ENCODE assay signal across 18 cellular contexts in the genomic region with DNA sequence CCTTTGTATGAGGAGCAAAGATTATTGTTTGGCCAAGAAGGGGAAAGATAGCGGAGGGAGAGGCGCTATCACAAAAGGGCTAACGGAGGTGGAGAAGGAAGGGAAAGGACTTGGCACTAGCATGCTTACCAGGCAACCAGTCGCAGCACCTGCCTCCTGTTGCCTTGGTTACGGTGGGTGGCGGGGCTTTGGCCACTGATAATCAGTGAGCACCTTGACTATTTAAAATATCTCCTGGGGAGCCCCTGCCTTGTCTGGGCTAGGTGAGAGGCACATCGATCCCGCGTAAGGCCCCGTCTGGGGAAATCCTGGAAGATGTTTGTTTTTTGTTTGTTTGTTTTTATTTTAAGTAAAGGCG. TPM values are rescaled to one million over a fixed set of nuclear protein-coding genes. Genes with fewer than 3 reads are reported as not detected.
A peak's percentile ranks its signal among the peaks of the same experiment; 100 is the strongest.
DNase-seq lines count a peak whose midpoint lies in the region; ATAC-seq and TF ChIP-seq lines count a peak whose summit lies in the region.
"Had no signal": no experiment of that assay in that cellular context is flagged by ENCODE, and none has a peak within 500 bp of the region (broad histone marks: within the 10 kb centered on the region; RNA-seq: fewer than 3 reads in every experiment).

No MANE protein-coding gene starts in this region.

- ATAC-seq in HG03280 (IDR thresholded peaks at IDR 0.05; ENCODE audit: unreplicated experiment) (no peak), left cardiac atrium (no peak)

- TF ChIP-seq CTCF in brain (conservative IDR thresholded peaks at IDR 0.05) (no peak), progenitor cell of endocrine pancreas (IDR thresholded peaks at IDR 0.05; ENCODE audit: unreplicated experiment) (no peak)

- H3K9me3 Mint-ChIP-seq in brain (peaks cover 0 to 3% (median 0%) of the 10 kb centered on the region in 5 experiments), progenitor cell of endocrine pancreas (ENCODE audit: low read depth) (no peaks in the 10 kb centered on the region)

- peaks cover 32% of the 10 kb centered on the region for H3K27me3 Mint-ChIP-seq in brain
- H3K27me3 Mint-ChIP-seq in progenitor cell of endocrine pancreas, result peaks cover 83% of the 10 kb centered on the region

- DNase-seq in NCI-H2081 (lab: John Stamatoyannopoulos, UW) (peak; percentile 58 to 75), NCI-H2081 treated with DMSO at 0.1 percent for 48 hours (lab: John Stamatoyannopoulos, UW) (no peak), NCI-H146 treated with DMSO at 0.1 percent for 48 hours (lab: John Stamatoyannopoulos, UW; ENCODE audit: unreplicated experiment) (peak; percentile 35), progenitor cell of endocrine pancreas (ENCODE audit: low spot score, unreplicated experiment) (no peak), amniotic stem cell (lab: John Stamatoyannopoulos, UW) (no peak), left cardiac atrium (no peak)
- DNase-seq: activated CD4-positive, alpha-beta T cell treated with anti-CD3 and anti-CD28 coated beads, Interleukin-2, amount 50 U/mL, for 48 hours; activated naive CD4-positive, alpha-beta T cell treated with Interleukin-2 at 50 U/mL for 16 hours; colonic mucosa; MG63; NCI-H446; nephron progenitor cell; OCI-M1; SHP77 treated with DMSO at 0.1 percent for 48 hours; spleen; T-helper 1 cell had no signal

- H3K36me3 Mint-ChIP-seq in brain, result no peaks in the 10 kb centered on the region
- no peaks in the 10 kb centered on the region for H3K36me3 Mint-ChIP-seq in progenitor cell of endocrine pancreas (ENCODE audit: insufficient read depth)

- H3K27ac Mint-ChIP-seq in brain (peak overlapping the region in 4 of 5 experiments; percentile 12 to 98 (median 44)), progenitor cell of endocrine pancreas (no peak overlapping the region)
- H3K27ac Mint-ChIP-seq: nephron progenitor cell had no signal

- peaks cover 91% of the 10 kb centered on the region for H3K4me1 Mint-ChIP-seq in brain
- peaks cover 12% of the 10 kb centered on the region for H3K4me1 Mint-ChIP-seq in progenitor cell of endocrine pancreas (ENCODE audit: low read depth)

- intact Hi-C loops in left cardiac atrium (cut with DNase I), result no loop called here

- H3K4me3 Mint-ChIP-seq in brain (peak overlapping the region; percentile 90 to 97 (median 93)), progenitor cell of endocrine pancreas (ENCODE audit: low read depth) (peak overlapping the region; percentile 65)

RNA-seq across cellular contexts. Expression of a gene that starts 14.7 kb away (rescaled TPM):
- 2.9 TPM for polyA plus RNA-seq in brain (ENCODE audit: insufficient read depth, low read depth, low replicate concordance)
- total RNA-seq in progenitor cell of endocrine pancreas, result 28.2 and 31.1 TPM in 2 replicates
- 10 to 100 TPM in 1 of 2 donors, 1 to 10 TPM in 1; 9.9 to 15.4 TPM for total RNA-seq in left cardiac atrium

RNA-seq across cellular contexts. Expression of a gene that starts 32.4 kb away (rescaled TPM):
- polyA plus RNA-seq in brain (ENCODE audit: insufficient read depth, low read depth, low replicate concordance), result 6.4 TPM
- total RNA-seq in progenitor cell of endocrine pancreas (3.1 and 4.3 TPM in 2 replicates), left cardiac atrium (10 to 100 TPM in 1 of 2 donors, 1 to 10 TPM in 1; 4.0 to 10.2 TPM)

RNA-seq across cellular contexts. Expression of a gene that starts 59.9 kb away (rescaled TPM):
- polyA plus RNA-seq in brain (ENCODE audit: insufficient read depth, low read depth, low replicate concordance), result 5.9 TPM
- total RNA-seq in progenitor cell of endocrine pancreas, result 11.7 and 11.8 TPM in 2 replicates
- 1 to 10 TPM; 5.3 to 5.4 TPM for total RNA-seq in left cardiac atrium

Comparison
In these comparisons a context has a peak if more than half of its experiments do, and no peak if none do; other contexts are left out.
1. DNase-seq: peak in NCI-H2081 (2 of 2) and NCI-H146 treated with DMSO at 0.1 percent for 48 hours (single experiment); none in NCI-H2081 treated with DMSO at 0.1 percent for 48 hours (single experiment), progenitor cell of endocrine pancreas (single experiment), amniotic stem cell (single experiment) and left cardiac atrium (single experiment).